21 cellular contexts compared by ENCODE assay signal in genomic region chr1:228778946-228779345, GRCh38.
"Had no signal": no experiment of that assay in that cellular context is flagged by ENCODE, and none has a peak within 500 bp of the region (broad histone marks: within the 10 kb centered on the region; RNA-seq: fewer than 3 reads in every experiment).

No MANE protein-coding gene starts in this region.

- H3K27me3 ChIP-seq: neutrophil, thyroid gland, uterus had no signal

- H3K4me3 ChIP-seq: coronary artery, left ventricle myocardium inferior, mucosa of descending colon, thyroid gland, uterus had no signal

- H3K27ac Mint-ChIP-seq: activated CD4-positive, alpha-beta T cell treated with anti-CD3 and anti-CD28 coated beads, Interleukin-2, amount 10 ng/mL, durations not matched to agents 7 days and 5 days; activated naive CD8-positive, alpha-beta T cell treated with anti-CD3 and anti-CD28 coated beads for 36 hours; naive thymus-derived CD8-positive, alpha-beta T cell; stimulated activated naive B cell treated with anti-CD40 and anti-IgM and Interleukin-4, amounts not matched to agents 10 μg/mL and 1 μg/mL and 100 μg/mL, for 72 hours had no signal

- DNase-seq: activated CD4-positive, alpha-beta T cell treated with anti-CD3 and anti-CD28 coated beads, Interleukin-2, amount 10 ng/mL, durations not matched to agents 7 days and 5 days; activated CD4-positive, CD25-positive, alpha-beta regulatory T cell; activated CD8-positive, alpha-beta memory T cell treated with anti-CD3 and anti-CD28 coated beads for 24 hours; activated gamma-delta T cell treated with Interleukin-2 at 50 U/mL for 16 hours; activated naive CD8-positive, alpha-beta T cell treated with anti-CD3 and anti-CD28 coated beads for 36 hours; hippocampal formation; kidney; left ventricle myocardium inferior; mucosa of descending colon; naive thymus-derived CD8-positive, alpha-beta T cell; posterior cingulate gyrus; stimulated activated CD4-positive, alpha-beta T cell treated with anti-CD3 and anti-CD28 coated beads, Interleukin-15, amount 100 ng/mL, for 24 hours; stimulated activated CD4-positive, alpha-beta T cell treated with anti-CD3 and anti-CD28 coated beads, Interleukin-4, amount 100 ng/mL, for 1 hour; stimulated activated naive B cell treated with anti-CD40 and anti-IgM and Interleukin-4, amounts not matched to agents 10 μg/mL and 1 μg/mL and 100 μg/mL, for 72 hours; thyroid gland; uterus had no signal

- H3K9me3 ChIP-seq: left ventricle myocardium inferior, mucosa of descending colon, neutrophil, thyroid gland, uterus had no signal

- H3K4me1 ChIP-seq: uterus had no signal

- H3K36me3 Mint-ChIP-seq: activated naive CD8-positive, alpha-beta T cell treated with anti-CD3 and anti-CD28 coated beads for 36 hours; brain; stimulated activated naive B cell treated with anti-CD40 and anti-IgM and Interleukin-4, amounts not matched to agents 10 μg/mL and 1 μg/mL and 100 μg/mL, for 72 hours had no signal

- H3K36me3 ChIP-seq: left ventricle myocardium inferior, neutrophil, thyroid gland, uterus had no signal

- H3K27ac ChIP-seq: coronary artery, left ventricle myocardium inferior, neutrophil, thyroid gland, uterus had no signal

- ATAC-seq: esophagus mucosa; mucosa of descending colon; naive thymus-derived CD8-positive, alpha-beta T cell; stimulated activated naive B cell treated with anti-CD40 and anti-IgM and Interleukin-4, amounts not matched to agents 10 μg/mL and 1 μg/mL and 100 μg/mL, for 72 hours had no signal

- H3K9me3 Mint-ChIP-seq: activated naive CD8-positive, alpha-beta T cell treated with anti-CD3 and anti-CD28 coated beads for 36 hours; central memory CD8-positive, alpha-beta T cell had no signal
